ENCODE assay signal across 18 cellular contexts in the genomic region with DNA sequence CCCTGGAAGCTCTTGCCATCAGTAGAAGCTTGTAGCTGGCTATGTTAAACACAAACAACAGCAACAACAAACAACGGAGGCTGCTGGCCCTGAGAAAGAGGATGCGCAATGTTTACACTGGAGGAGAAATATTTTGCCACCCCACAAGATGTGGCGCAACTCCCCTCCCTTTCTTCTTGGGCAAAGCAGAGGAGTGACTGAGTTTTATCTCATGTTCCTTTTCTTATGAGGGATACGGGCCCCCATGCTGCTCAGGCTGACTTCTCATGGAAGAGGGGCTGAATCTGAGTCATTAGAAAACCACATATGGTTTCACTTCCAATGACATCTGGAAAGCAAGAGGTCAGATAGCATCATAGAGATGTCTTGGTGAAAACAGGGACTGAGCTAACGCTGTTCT.
A peak's percentile ranks its signal among the peaks of the same experiment; 100 is the strongest.
DNase-seq lines count a peak whose midpoint lies in the region; ATAC-seq and TF ChIP-seq lines count a peak whose summit lies in the region.
"Had no signal": no experiment of that assay in that cellular context is flagged by ENCODE, and none has a peak within 500 bp of the region (broad histone marks: within the 10 kb centered on the region; RNA-seq: fewer than 3 reads in every experiment).

No MANE protein-coding gene starts in this region.

- no peak for ATAC-seq in left lung
- ATAC-seq: HCT116, mucosa of descending colon had no signal

- no peaks in the 10 kb centered on the region for H3K36me3 Mint-ChIP-seq in endodermal cell (ENCODE audit: low read depth)
- no peaks in the 10 kb centered on the region for H3K36me3 Mint-ChIP-seq in osteocyte (ENCODE audit: unreplicated experiment)
- no peaks in the 10 kb centered on the region for H3K36me3 Mint-ChIP-seq in CD14-positive monocyte

- WGBS in GM23248 (ENCODE audit: low coverage in 1 of 2, low lambda C conversion rate in 2 of 2, missing lambda C conversion rate in 2 of 2), 2 experiments = 0 to 2% methylated on average over 5 of the region's 5 CpGs
- WGBS in endodermal cell (ENCODE audit: insufficient coverage in 1 of 2, insufficient read length in 1 of 2), 2 experiments = 85 to 97% methylated on average over 4 to 5 of the region's 5 CpGs

- H3K9me3 ChIP-seq in GM23248 (ENCODE audit: low read depth) (no peaks in the 10 kb centered on the region), endodermal cell (ENCODE audit: control insufficient read depth, low read length) (no peaks in the 10 kb centered on the region), left lung (no peaks in the 10 kb centered on the region)
- H3K9me3 ChIP-seq: mucosa of descending colon had no signal

- H3K36me3 ChIP-seq in GM23248 (ENCODE audit: low read depth) = no peaks in the 10 kb centered on the region
- no peaks in the 10 kb centered on the region for H3K36me3 ChIP-seq in endodermal cell (ENCODE audit: control insufficient read depth, insufficient read depth, low read length)
- no peaks in the 10 kb centered on the region for H3K36me3 ChIP-seq in left lung

- H3K4me1 ChIP-seq in GM23248 (ENCODE audit: insufficient read depth) (peaks cover 12% of the 10 kb centered on the region; the same call in 1 of the 2 replicates), endodermal cell (ENCODE audit: control insufficient read depth, insufficient read depth, low read length) (no peaks in the 10 kb centered on the region), left lung (no peaks in the 10 kb centered on the region)

- in situ Hi-C loops in GM23248 (cut with MboI) = no loop called here

- H3F3A ChIP-seq in GM23248 (ENCODE audit: insufficient read depth) = 0 out of 2 replicates have a peak, but pooled peaks cover 4% of the 10 kb centered on the region

- H3K4me2 ChIP-seq in GM23248 (ENCODE audit: unreplicated experiment) = peak overlapping the region; percentile 26

- no peak overlapping the region for H3K4me3 Mint-ChIP-seq in endodermal cell
- H3K4me3 Mint-ChIP-seq in osteocyte (ENCODE audit: unreplicated experiment) = peak overlapping the region; percentile 34
- peak overlapping the region in 1 of 2 donors; percentile 49 for H3K4me3 Mint-ChIP-seq in CD14-positive monocyte
- H3K4me3 Mint-ChIP-seq: activated CD4-positive, alpha-beta T cell treated with anti-CD3 and anti-CD28 coated beads, Interleukin-2, amount 10 ng/mL, durations not matched to agents 7 days and 5 days; CD4-positive, alpha-beta T cell had no signal

- peak overlapping the region; percentile 41 for H2AFZ ChIP-seq in GM23248

- no peak overlapping the region for H3K9ac ChIP-seq in GM23248
- no peak overlapping the region for H3K9ac ChIP-seq in endodermal cell (ENCODE audit: extremely low read depth, low read length, poor library complexity, severe bottlenecking)

- H3K79me2 ChIP-seq in GM23248 (ENCODE audit: insufficient read depth) = no peaks in the 10 kb centered on the region

- peak; percentile 62 for DNase-seq in GM23248
- DNase-seq in OCI-M1 (lab: John Stamatoyannopoulos, UW) = peak; percentile 72
- peak; percentile 58 for DNase-seq in endodermal cell
- no peak for DNase-seq in osteocyte (ENCODE audit: extremely low spot score, unreplicated experiment)
- DNase-seq in hepatic stellate cell (ENCODE audit: low spot score) = no peak
- no peak for DNase-seq in left lung
- no peak for DNase-seq in CD14-positive monocyte (ENCODE audit: low spot score)
- DNase-seq in UCSD-AML1 (lab: John Stamatoyannopoulos, UW; ENCODE audit: unreplicated experiment) = no peak
- DNase-seq: activated CD4-positive, alpha-beta T cell treated with anti-CD3 and anti-CD28 coated beads, Interleukin-2, amount 10 ng/mL, durations not matched to agents 7 days and 5 days; activated gamma-delta T cell treated with Interleukin-2 at 50 U/mL for 16 hours; CD4-positive, alpha-beta T cell; dermis blood vessel endothelial cell; hypothalamus; Karpas-422; NCI-H2171; SHP77 had no signal

- H3K9me3 Mint-ChIP-seq in endodermal cell = no peaks in the 10 kb centered on the region
- no peaks in the 10 kb centered on the region for H3K9me3 Mint-ChIP-seq in osteocyte (ENCODE audit: unreplicated experiment)
- peaks cover 0 to 1% (median 0%) of the 10 kb centered on the region in 7 donors for H3K9me3 Mint-ChIP-seq in CD14-positive monocyte
- H3K9me3 Mint-ChIP-seq: activated CD4-positive, alpha-beta T cell treated with anti-CD3 and anti-CD28 coated beads, Interleukin-2, amount 10 ng/mL, durations not matched to agents 7 days and 5 days; CD4-positive, alpha-beta T cell had no signal

- intact Hi-C loops in left lung (cut with DNase I) = no loop called here
- intact Hi-C loops in CD14-positive monocyte (cut with micrococcal nuclease) = no loop called here

- no peaks in the 10 kb centered on the region for H3K9me2 ChIP-seq in GM23248 (ENCODE audit: insufficient read depth)

- H3K4me3 ChIP-seq in GM23248 (peak overlapping the region; percentile 24; the same call in 1 of the 2 replicates), endodermal cell (ENCODE audit: low read length) (no peak overlapping the region), left lung (no peak overlapping the region)
- H3K4me3 ChIP-seq: mucosa of descending colon had no signal

- H3K27me3 Mint-ChIP-seq in endodermal cell (ENCODE audit: insufficient read depth) (no peaks in the 10 kb centered on the region), osteocyte (ENCODE audit: unreplicated experiment) (no peaks in the 10 kb centered on the region), CD14-positive monocyte (ENCODE audit: low read depth in 3 of 3) (peaks cover 10 to 29% (median 16%) of the 10 kb centered on the region in 3 donors)

- H3K27ac Mint-ChIP-seq in endodermal cell (no peak overlapping the region), osteocyte (ENCODE audit: unreplicated experiment) (peak overlapping the region; percentile 92), CD14-positive monocyte (no peak overlapping the region)
- H3K27ac Mint-ChIP-seq: activated CD4-positive, alpha-beta T cell treated with anti-CD3 and anti-CD28 coated beads, Interleukin-2, amount 10 ng/mL, durations not matched to agents 7 days and 5 days; CD4-positive, alpha-beta T cell had no signal

- no peak for TF ChIP-seq CTCF in endodermal cell (conservative IDR thresholded peaks at IDR 0.05)
- TF ChIP-seq CTCF in osteocyte (IDR thresholded peaks at IDR 0.05) = no peak
- no peak for TF ChIP-seq CTCF in left lung (IDR thresholded peaks at IDR 0.05)
- TF ChIP-seq CTCF in CD14-positive monocyte (IDR thresholded peaks at IDR 0.05) = no peak

- H3K27ac ChIP-seq in GM23248 (peak overlapping the region; percentile 32), endodermal cell (ENCODE audit: low read depth, low read length) (no peak overlapping the region), left lung (no peak overlapping the region)

- no peaks in the 10 kb centered on the region; the same call in 1 of the 2 replicates for H3K27me3 ChIP-seq in GM23248 (replicated peaks; ENCODE audit: insufficient read depth)
- H3K27me3 ChIP-seq in endodermal cell (ENCODE audit: control insufficient read depth, insufficient read depth, low read length, poor library complexity, severe bottlenecking) = no peaks in the 10 kb centered on the region
- peaks cover 0 to 14% of the 10 kb centered on the region in 2 donors for H3K27me3 ChIP-seq in left lung

- peaks cover 14% of the 10 kb centered on the region for H3K4me1 Mint-ChIP-seq in endodermal cell
- peaks cover 58% of the 10 kb centered on the region for H3K4me1 Mint-ChIP-seq in osteocyte (ENCODE audit: unreplicated experiment)
- H3K4me1 Mint-ChIP-seq in CD14-positive monocyte = peaks cover 10% of the 10 kb centered on the region
- H3K4me1 Mint-ChIP-seq: activated CD4-positive, alpha-beta T cell treated with anti-CD3 and anti-CD28 coated beads, Interleukin-2, amount 10 ng/mL, durations not matched to agents 7 days and 5 days had no signal

- H4K20me1 ChIP-seq in GM23248 (ENCODE audit: insufficient read depth) = no peaks in the 10 kb centered on the region

Comparison
In these comparisons a context has a peak if more than half of its experiments do, and no peak if none do; other contexts are left out.
1. DNase-seq: peak in GM23248 (single experiment), OCI-M1 (single experiment) and endodermal cell (single experiment); none in osteocyte (single experiment), hepatic stellate cell (single experiment), left lung (0 of 2), CD14-positive monocyte (single experiment) and UCSD-AML1 (single experiment).